ENCODE assay signal across 8 cellular contexts in genomic region chr9:133347985-133348762, GRCh38. TPM values are rescaled to one million over a fixed set of nuclear protein-coding genes. Genes with fewer than 3 reads are reported as not detected.
DNase-seq lines count a peak whose midpoint lies in the region; ATAC-seq lines count a peak whose summit lies in the region.

TSS of gene MED22 (minus strand) at chr9:133348131. CDS start at chr9:133346662, 1,469 bp downstream.
TSS of gene RPL7A (plus strand) at chr9:133348218. CDS start at chr9:133348244, 26 bp downstream.

- peak within 1 kb of the TSS; percentile 89 for H3K27ac ChIP-seq in CD4-positive, CD25-positive, alpha-beta regulatory T cell (ENCODE audit: insufficient read depth, low read length, poor library complexity, severe bottlenecking)
- peak within 1 kb of the TSS; percentile 93 for H3K27ac ChIP-seq in effector memory CD4-positive, alpha-beta T cell (ENCODE audit: insufficient read depth, low read length, poor library complexity, severe bottlenecking)

- CTCF ChIA-PET in activated CD8-positive, alpha-beta memory T cell treated with anti-CD3 and anti-CD28 coated beads for 36 hours (lab: Charles Lee) = interaction anchor here (1.0 to 4.9 kb wide), 3 partner anchors 9 to 23 kb away, joined by 3 to 41 read pairs (median 3); no protein-coding TSS in a partner anchor

- H3K4me3 ChIP-seq in CD4-positive, CD25-positive, alpha-beta regulatory T cell (ENCODE audit: low read depth, low read length) = peak within 1 kb of the TSS; percentile 76
- peak within 1 kb of the TSS; percentile 100 for H3K4me3 ChIP-seq in effector memory CD4-positive, alpha-beta T cell (ENCODE audit: insufficient read depth, low read depth, low read length, poor library complexity, severe bottlenecking)

- H3K36me3 Mint-ChIP-seq in CD4-positive, CD25-positive, alpha-beta regulatory T cell = peaks cover 29% of the 10 kb centered on the region
- H3K36me3 Mint-ChIP-seq in memory B cell = peaks cover 26% of the 10 kb centered on the region

- DNase-seq in CD4-positive, CD25-positive, alpha-beta regulatory T cell = peak; percentile 88 to 97 (median 95)
- peak; percentile 97 for DNase-seq in HT1080 (ENCODE audit: low read depth)
- DNase-seq in NOMO-1 (lab: John Stamatoyannopoulos, UW; ENCODE audit: unreplicated experiment in 2 of 2) = peak; percentile 92 to 94
- DNase-seq in effector memory CD4-positive, alpha-beta T cell = peak; percentile 77 to 89 (median 86)
- peak; percentile 84 to 90 for DNase-seq in memory B cell (ENCODE audit: low spot score in 2 of 2)
- DNase-seq in stimulated activated CD8-positive, alpha-beta memory T cell treated with anti-CD3 and anti-CD28 coated beads, Interleukin-12 subunit alpha, Interleukin-12 subunit beta, amount 100 ng/mL, for 1 hour (ENCODE audit: low read depth) = peak; percentile 81

- H3K9me3 Mint-ChIP-seq in CD4-positive, CD25-positive, alpha-beta regulatory T cell = no peaks in the 10 kb centered on the region
- H3K9me3 Mint-ChIP-seq in memory B cell = no peaks in the 10 kb centered on the region

- H3K9me3 ChIP-seq in CD4-positive, CD25-positive, alpha-beta regulatory T cell (ENCODE audit: control insufficient read depth in 2 of 2, low read length in 2 of 2) = no peaks in the 10 kb centered on the region
- H3K9me3 ChIP-seq in effector memory CD4-positive, alpha-beta T cell (ENCODE audit: control insufficient read depth, low read length) = no peaks in the 10 kb centered on the region

- H3K4me1 ChIP-seq in CD4-positive, CD25-positive, alpha-beta regulatory T cell (ENCODE audit: control insufficient read depth, insufficient read depth, low read length, poor library complexity, severe bottlenecking) = peaks cover 31% of the 10 kb centered on the region
- H3K4me1 ChIP-seq in effector memory CD4-positive, alpha-beta T cell (ENCODE audit: control insufficient read depth, insufficient read depth, low read length, poor library complexity, severe bottlenecking) = peaks cover 18% of the 10 kb centered on the region

- ATAC-seq in CD4-positive, CD25-positive, alpha-beta regulatory T cell (ENCODE audit: low read depth in 2 of 2) = peak; percentile 93 to 94
- ATAC-seq in GM19455 (IDR thresholded peaks at IDR 0.05; ENCODE audit: unreplicated experiment) (peak; percentile 73), memory B cell (ENCODE audit: low read depth) (peak; percentile 87)

- H3K36me3 ChIP-seq in CD4-positive, CD25-positive, alpha-beta regulatory T cell (ENCODE audit: control insufficient read depth, insufficient read depth, low read length) = peaks cover 56% of the 10 kb centered on the region
- peaks cover 60% of the 10 kb centered on the region for H3K36me3 ChIP-seq in effector memory CD4-positive, alpha-beta T cell (ENCODE audit: control insufficient read depth, insufficient read depth, low read length)

- no peaks in the 10 kb centered on the region for H3K27me3 Mint-ChIP-seq in CD4-positive, CD25-positive, alpha-beta regulatory T cell
- no peaks in the 10 kb centered on the region for H3K27me3 Mint-ChIP-seq in memory B cell

- peaks cover 0 to 39% (median 27%) of the 10 kb centered on the region in 4 donors for H3K4me1 Mint-ChIP-seq in CD4-positive, CD25-positive, alpha-beta regulatory T cell
- H3K4me1 Mint-ChIP-seq in memory B cell = peaks cover 24% of the 10 kb centered on the region

- H3K4me3 Mint-ChIP-seq in CD4-positive, CD25-positive, alpha-beta regulatory T cell = peak within 1 kb of the TSS; percentile 95 to 100 (median 98)
- H3K4me3 Mint-ChIP-seq in memory B cell = peak within 1 kb of the TSS; percentile 99

- no peaks in the 10 kb centered on the region for H3K27me3 ChIP-seq in CD4-positive, CD25-positive, alpha-beta regulatory T cell (ENCODE audit: control insufficient read depth, insufficient read depth, low read length)
- H3K27me3 ChIP-seq in effector memory CD4-positive, alpha-beta T cell (replicated peaks; ENCODE audit: control insufficient read depth, insufficient read depth, low read length, poor library complexity, severe bottlenecking) = no peaks in the 10 kb centered on the region

- POLR2A ChIA-PET in activated CD8-positive, alpha-beta memory T cell treated with anti-CD3 and anti-CD28 coated beads for 36 hours (lab: Charles Lee) = interaction anchor here (0.6 to 6.8 kb wide), 14 partner anchors 9 to 317 kb away, joined by 3 to 172 read pairs (median 4); partner anchors contain the start of genes GTF3C5, SLC2A6, STKLD1 and SURF1

- H3K27ac Mint-ChIP-seq in CD4-positive, CD25-positive, alpha-beta regulatory T cell = peak within 1 kb of the TSS; percentile 96 to 100 (median 98)
- H3K27ac Mint-ChIP-seq in memory B cell = peak within 1 kb of the TSS; percentile 95

RNA-seq across cellular contexts. Expression of gene MED22, which starts in this region (rescaled TPM):
- 29.3 TPM for total RNA-seq in CD4-positive, CD25-positive, alpha-beta regulatory T cell
- 10 to 100 TPM in 3 of 4 donors, 1 to 10 TPM in 1; 7.3 to 16.2 (median 11.1) TPM for polyA plus RNA-seq in CD4-positive, CD25-positive, alpha-beta regulatory T cell
- 26.4 and 33.4 TPM in 2 replicates for total RNA-seq in HT1080 (2014; rRNA removed; shearing (Covaris generic))
- 21.0 and 23.9 TPM in 2 replicates for polyA plus RNA-seq in HT1080 (2015; cell fraction: cytosol; rRNA removed)
- polyA plus RNA-seq in HT1080 (2015; cell fraction: nucleus; rRNA removed) = 43.9 TPM in 2 replicates
- 10 to 100 TPM; 42.5 to 43.3 TPM for total RNA-seq in activated CD8-positive, alpha-beta memory T cell treated with anti-CD3 and anti-CD28 coated beads for 36 hours

RNA-seq across cellular contexts. Expression of gene RPL7A, which starts in this region (rescaled TPM):
- 1,813 TPM for total RNA-seq in CD4-positive, CD25-positive, alpha-beta regulatory T cell
- 1,000 to 10,000 TPM in 2 of 4 donors, 100 to 1,000 TPM in 2; 747 to 1,102 (median 951) TPM for polyA plus RNA-seq in CD4-positive, CD25-positive, alpha-beta regulatory T cell
- total RNA-seq in HT1080 (2014; rRNA removed; shearing (Covaris generic)) = 2,307 and 2,771 TPM in 2 replicates
- 2,953 and 3,201 TPM in 2 replicates for polyA plus RNA-seq in HT1080 (2015; cell fraction: cytosol; rRNA removed)
- 1,192 and 1,283 TPM in 2 replicates for polyA plus RNA-seq in HT1080 (2015; cell fraction: nucleus; rRNA removed)
- 1,000 to 10,000 TPM; 3,102 to 3,168 TPM for total RNA-seq in activated CD8-positive, alpha-beta memory T cell treated with anti-CD3 and anti-CD28 coated beads for 36 hours

Comparison
In these comparisons a context has a peak if more than half of its experiments do, and no peak if none do; other contexts are left out.
1. Peak in every context shown above with its lines: DNase-seq, ATAC-seq, H3K4me3 ChIP-seq and H3K27ac ChIP-seq.